1 cellular context compared by ENCODE assay signal in genomic region chr7:92447239-92448184, GRCh38.
TF ChIP-seq lines count a peak whose summit lies in the region.

A gene with protein sequence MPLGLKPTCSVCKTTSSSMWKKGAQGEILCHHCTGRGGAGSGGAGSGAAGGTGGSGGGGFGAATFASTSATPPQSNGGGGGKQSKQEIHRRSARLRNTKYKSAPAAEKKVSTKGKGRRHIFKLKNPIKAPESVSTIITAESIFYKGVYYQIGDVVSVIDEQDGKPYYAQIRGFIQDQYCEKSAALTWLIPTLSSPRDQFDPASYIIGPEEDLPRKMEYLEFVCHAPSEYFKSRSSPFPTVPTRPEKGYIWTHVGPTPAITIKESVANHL (plus strand): TSS chr7:92447482. CDS start chr7:92447730, 248 bp downstream.

TF ChIP-seq in HepG2, 621 proteins besides CTCF, POLR2A, EP300 and RAD21 (continued from another document and continues in another):
- TF ChIP-seq FOXK1 (CRISPR knock-in tag; IDR thresholded peaks at IDR 0.05; ENCODE audit: borderline replicate concordance, low read depth), result peak; percentile 40; the same call in 1 of the 2 replicates
- no peak for TF ChIP-seq CAMTA2 (CRISPR knock-in tag; IDR thresholded peaks at IDR 0.05; ENCODE audit: borderline replicate concordance)
- TF ChIP-seq ZC3H4 (CRISPR knock-in tag; IDR thresholded peaks at IDR 0.05; ENCODE audit: borderline replicate concordance), result no peak
- peak; percentile 96 for TF ChIP-seq ZFY (CRISPR knock-in tag; IDR thresholded peaks at IDR 0.05)
- peak; percentile 82; the same call in 1 of the 2 replicates for TF ChIP-seq ZNF230 (CRISPR knock-in tag; IDR thresholded peaks at IDR 0.05)
- TF ChIP-seq KMT2A (CRISPR knock-in tag; IDR thresholded peaks at IDR 0.05), result peak; percentile 84
- no peak; the same call in 1 of the 2 replicates for TF ChIP-seq KAT7 (CRISPR knock-in tag; IDR thresholded peaks at IDR 0.05; ENCODE audit: borderline replicate concordance)
- TF ChIP-seq MTA1 (CRISPR knock-in tag; IDR thresholded peaks at IDR 0.05; ENCODE audit: borderline replicate concordance), result peak; percentile 46; the same call in 1 of the 2 replicates
- no peak for TF ChIP-seq KLF6 (CRISPR knock-in tag; IDR thresholded peaks at IDR 0.05)
- TF ChIP-seq NR2F1 (CRISPR knock-in tag; IDR thresholded peaks at IDR 0.05), result no peak
- peak; percentile 77 for TF ChIP-seq ZNF547 (CRISPR knock-in tag; IDR thresholded peaks at IDR 0.05)
- TF ChIP-seq ZNF674 (CRISPR knock-in tag; IDR thresholded peaks at IDR 0.05; ENCODE audit: low read depth), result 0 out of 2 replicates have a peak, but pooled peaks have one; percentile 44
- 0 out of 2 replicates have a peak, but pooled peaks have one; percentile 55 for TF ChIP-seq IRX3 (CRISPR knock-in tag; IDR thresholded peaks at IDR 0.05; ENCODE audit: borderline replicate concordance, low read depth)
- no peak for TF ChIP-seq TCF12 (IDR thresholded peaks at IDR 0.05)
- peak; percentile 19; the same call in 1 of the 2 replicates for TF ChIP-seq TCF12 (CRISPR knock-in tag; IDR thresholded peaks at IDR 0.05)
- TF ChIP-seq SALL1 (CRISPR knock-in tag; IDR thresholded peaks at IDR 0.05), result peak; percentile 78
- peak; percentile 60; the same call in 1 of the 2 replicates for TF ChIP-seq ZNF510 (CRISPR knock-in tag; IDR thresholded peaks at IDR 0.05; ENCODE audit: low read depth)
- TF ChIP-seq MTF1 (CRISPR knock-in tag; IDR thresholded peaks at IDR 0.05), result 0 out of 2 replicates have a peak, but pooled peaks have one; percentile 48
- TF ChIP-seq, protein P1, sequence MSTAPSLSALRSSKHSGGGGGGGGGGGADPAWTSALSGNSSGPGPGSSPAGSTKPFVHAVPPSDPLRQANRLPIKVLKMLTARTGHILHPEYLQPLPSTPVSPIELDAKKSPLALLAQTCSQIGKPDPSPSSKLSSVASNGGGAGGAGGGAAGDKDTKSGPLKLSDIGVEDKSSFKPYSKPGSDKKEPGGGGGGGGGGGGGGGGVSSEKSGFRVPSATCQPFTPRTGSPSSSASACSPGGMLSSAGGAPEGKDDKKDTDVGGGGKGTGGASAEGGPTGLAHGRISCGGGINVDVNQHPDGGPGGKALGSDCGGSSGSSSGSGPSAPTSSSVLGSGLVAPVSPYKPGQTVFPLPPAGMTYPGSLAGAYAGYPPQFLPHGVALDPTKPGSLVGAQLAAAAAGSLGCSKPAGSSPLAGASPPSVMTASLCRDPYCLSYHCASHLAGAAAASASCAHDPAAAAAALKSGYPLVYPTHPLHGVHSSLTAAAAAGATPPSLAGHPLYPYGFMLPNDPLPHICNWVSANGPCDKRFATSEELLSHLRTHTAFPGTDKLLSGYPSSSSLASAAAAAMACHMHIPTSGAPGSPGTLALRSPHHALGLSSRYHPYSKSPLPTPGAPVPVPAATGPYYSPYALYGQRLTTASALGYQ (CRISPR knock-in tag; IDR thresholded peaks at IDR 0.05), result 0 out of 2 replicates have a peak, but pooled peaks have one; percentile 39
- no peak for TF ChIP-seq AKNA (CRISPR knock-in tag; IDR thresholded peaks at IDR 0.05; ENCODE audit: borderline replicate concordance)
- TF ChIP-seq AGO2 (optimal IDR thresholded peaks at IDR 0.05; ENCODE audit: low read depth, low read length), result peak; percentile 90
- TF ChIP-seq ZBTB21 (CRISPR knock-in tag; IDR thresholded peaks at IDR 0.05), result peak; percentile 14; the same call in 1 of the 2 replicates
- peak; percentile 69; the same call in 1 of the 2 replicates for TF ChIP-seq ZNF619 (CRISPR knock-in tag; IDR thresholded peaks at IDR 0.05)
- TF ChIP-seq, protein P2, sequence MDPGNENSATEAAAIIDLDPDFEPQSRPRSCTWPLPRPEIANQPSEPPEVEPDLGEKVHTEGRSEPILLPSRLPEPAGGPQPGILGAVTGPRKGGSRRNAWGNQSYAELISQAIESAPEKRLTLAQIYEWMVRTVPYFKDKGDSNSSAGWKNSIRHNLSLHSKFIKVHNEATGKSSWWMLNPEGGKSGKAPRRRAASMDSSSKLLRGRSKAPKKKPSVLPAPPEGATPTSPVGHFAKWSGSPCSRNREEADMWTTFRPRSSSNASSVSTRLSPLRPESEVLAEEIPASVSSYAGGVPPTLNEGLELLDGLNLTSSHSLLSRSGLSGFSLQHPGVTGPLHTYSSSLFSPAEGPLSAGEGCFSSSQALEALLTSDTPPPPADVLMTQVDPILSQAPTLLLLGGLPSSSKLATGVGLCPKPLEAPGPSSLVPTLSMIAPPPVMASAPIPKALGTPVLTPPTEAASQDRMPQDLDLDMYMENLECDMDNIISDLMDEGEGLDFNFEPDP (CRISPR knock-in tag; conservative IDR thresholded peaks at IDR 0.05), result no peak
- no peak for TF ChIP-seq PLRG1 (conservative IDR thresholded peaks at IDR 0.05)
- TF ChIP-seq ZMAT3 (CRISPR knock-in tag; conservative IDR thresholded peaks at IDR 0.05), result peak; percentile 60; the same call in 1 of the 2 replicates
- peak; percentile 37; the same call in 1 of the 2 replicates for TF ChIP-seq NFYC (CRISPR knock-in tag; IDR thresholded peaks at IDR 0.05)
- no peak for TF ChIP-seq THAP7 (CRISPR knock-in tag; IDR thresholded peaks at IDR 0.05)
- peak; percentile 47; the same call in 1 of the 2 replicates for TF ChIP-seq GATA4 (IDR thresholded peaks at IDR 0.05; ENCODE audit: borderline replicate concordance, low read depth)
- no peak; the same call in 1 of the 2 replicates for TF ChIP-seq ZFP82 (CRISPR knock-in tag; IDR thresholded peaks at IDR 0.05; ENCODE audit: borderline replicate concordance)
- peak; percentile 36; the same call in 1 of the 2 replicates for TF ChIP-seq RXRA (CRISPR knock-in tag; IDR thresholded peaks at IDR 0.05)
- TF ChIP-seq, protein P3, sequence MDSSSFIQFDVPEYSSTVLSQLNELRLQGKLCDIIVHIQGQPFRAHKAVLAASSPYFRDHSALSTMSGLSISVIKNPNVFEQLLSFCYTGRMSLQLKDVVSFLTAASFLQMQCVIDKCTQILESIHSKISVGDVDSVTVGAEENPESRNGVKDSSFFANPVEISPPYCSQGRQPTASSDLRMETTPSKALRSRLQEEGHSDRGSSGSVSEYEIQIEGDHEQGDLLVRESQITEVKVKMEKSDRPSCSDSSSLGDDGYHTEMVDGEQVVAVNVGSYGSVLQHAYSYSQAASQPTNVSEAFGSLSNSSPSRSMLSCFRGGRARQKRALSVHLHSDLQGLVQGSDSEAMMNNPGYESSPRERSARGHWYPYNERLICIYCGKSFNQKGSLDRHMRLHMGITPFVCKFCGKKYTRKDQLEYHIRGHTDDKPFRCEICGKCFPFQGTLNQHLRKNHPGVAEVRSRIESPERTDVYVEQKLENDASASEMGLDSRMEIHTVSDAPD (CRISPR knock-in tag; IDR thresholded peaks at IDR 0.05), result no peak
- TF ChIP-seq HNRNPLL (IDR thresholded peaks at IDR 0.05; ENCODE audit: low read depth, low read length, poor library complexity, severe bottlenecking), result peak; percentile 78
- 0 out of 2 replicates have a peak, but pooled peaks have one; percentile 27 for TF ChIP-seq MTERF4 (CRISPR knock-in tag; IDR thresholded peaks at IDR 0.05)
- TF ChIP-seq ZNF605 (CRISPR knock-in tag; IDR thresholded peaks at IDR 0.05), result peak; percentile 73; the same call in 1 of the 2 replicates
- peak; percentile 68 for TF ChIP-seq XRCC5 (optimal IDR thresholded peaks at IDR 0.05; ENCODE audit: low read length)
- TF ChIP-seq, protein P4, sequence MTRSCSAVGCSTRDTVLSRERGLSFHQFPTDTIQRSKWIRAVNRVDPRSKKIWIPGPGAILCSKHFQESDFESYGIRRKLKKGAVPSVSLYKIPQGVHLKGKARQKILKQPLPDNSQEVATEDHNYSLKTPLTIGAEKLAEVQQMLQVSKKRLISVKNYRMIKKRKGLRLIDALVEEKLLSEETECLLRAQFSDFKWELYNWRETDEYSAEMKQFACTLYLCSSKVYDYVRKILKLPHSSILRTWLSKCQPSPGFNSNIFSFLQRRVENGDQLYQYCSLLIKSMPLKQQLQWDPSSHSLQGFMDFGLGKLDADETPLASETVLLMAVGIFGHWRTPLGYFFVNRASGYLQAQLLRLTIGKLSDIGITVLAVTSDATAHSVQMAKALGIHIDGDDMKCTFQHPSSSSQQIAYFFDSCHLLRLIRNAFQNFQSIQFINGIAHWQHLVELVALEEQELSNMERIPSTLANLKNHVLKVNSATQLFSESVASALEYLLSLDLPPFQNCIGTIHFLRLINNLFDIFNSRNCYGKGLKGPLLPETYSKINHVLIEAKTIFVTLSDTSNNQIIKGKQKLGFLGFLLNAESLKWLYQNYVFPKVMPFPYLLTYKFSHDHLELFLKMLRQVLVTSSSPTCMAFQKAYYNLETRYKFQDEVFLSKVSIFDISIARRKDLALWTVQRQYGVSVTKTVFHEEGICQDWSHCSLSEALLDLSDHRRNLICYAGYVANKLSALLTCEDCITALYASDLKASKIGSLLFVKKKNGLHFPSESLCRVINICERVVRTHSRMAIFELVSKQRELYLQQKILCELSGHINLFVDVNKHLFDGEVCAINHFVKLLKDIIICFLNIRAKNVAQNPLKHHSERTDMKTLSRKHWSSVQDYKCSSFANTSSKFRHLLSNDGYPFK (CRISPR knock-in tag; IDR thresholded peaks at IDR 0.05; ENCODE audit: borderline replicate concordance), result peak; percentile 87; the same call in 1 of the 2 replicates
- TF ChIP-seq ZBTB49 (CRISPR knock-in tag; IDR thresholded peaks at IDR 0.05; ENCODE audit: borderline replicate concordance), result no peak
- peak; percentile 59; the same call in 1 of the 2 replicates for TF ChIP-seq IRF2 (CRISPR knock-in tag; IDR thresholded peaks at IDR 0.05)
- TF ChIP-seq, protein P5, sequence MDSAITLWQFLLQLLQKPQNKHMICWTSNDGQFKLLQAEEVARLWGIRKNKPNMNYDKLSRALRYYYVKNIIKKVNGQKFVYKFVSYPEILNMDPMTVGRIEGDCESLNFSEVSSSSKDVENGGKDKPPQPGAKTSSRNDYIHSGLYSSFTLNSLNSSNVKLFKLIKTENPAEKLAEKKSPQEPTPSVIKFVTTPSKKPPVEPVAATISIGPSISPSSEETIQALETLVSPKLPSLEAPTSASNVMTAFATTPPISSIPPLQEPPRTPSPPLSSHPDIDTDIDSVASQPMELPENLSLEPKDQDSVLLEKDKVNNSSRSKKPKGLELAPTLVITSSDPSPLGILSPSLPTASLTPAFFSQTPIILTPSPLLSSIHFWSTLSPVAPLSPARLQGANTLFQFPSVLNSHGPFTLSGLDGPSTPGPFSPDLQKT (CRISPR knock-in tag; IDR thresholded peaks at IDR 0.05; ENCODE audit: borderline replicate concordance), result no peak
- TF ChIP-seq HOXA9 (CRISPR knock-in tag; IDR thresholded peaks at IDR 0.05; ENCODE audit: borderline replicate concordance), result no peak
- TF ChIP-seq CBFB (CRISPR knock-in tag; IDR thresholded peaks at IDR 0.05), result peak; percentile 69; the same call in 1 of the 2 replicates
